Comparison of ENCODE assay signal across 8 cellular contexts in genomic region chr17:65154770-65155589, GRCh38. TPM values are rescaled to one million over a fixed set of nuclear protein-coding genes. Genes with fewer than 3 reads are reported as not detected.
DNase-seq lines count a peak whose midpoint lies in the region; ATAC-seq and TF ChIP-seq lines count a peak whose summit lies in the region.

No MANE protein-coding gene starts in this region.

- H3K27ac ChIP-seq in OCI-LY7 (ENCODE audit: low read depth, low read length, poor library complexity, severe bottlenecking) (peak overlapping the region; percentile 72), gastroesophageal sphincter (no peak overlapping the region)

- no peaks in the 10 kb centered on the region for H3K27me3 ChIP-seq in gastroesophageal sphincter

- no peak; the same call in 1 of the 2 replicates for TF ChIP-seq CTCF in OCI-LY7 (conservative IDR thresholded peaks at IDR 0.05; ENCODE audit: low read length)
- TF ChIP-seq CTCF in gastroesophageal sphincter (IDR thresholded peaks at IDR 0.05), result no peak

- no peaks in the 10 kb centered on the region for H3K9me2 ChIP-seq in OCI-LY7 (ENCODE audit: insufficient read depth, low read length)

- no peaks in the 10 kb centered on the region for H3K9me3 ChIP-seq in OCI-LY7 (ENCODE audit: low read length)
- no peaks in the 10 kb centered on the region for H3K9me3 ChIP-seq in gastroesophageal sphincter

- peak overlapping the region; percentile 36 for H3K27ac Mint-ChIP-seq in activated CD4-positive, alpha-beta T cell treated with anti-CD3 and anti-CD28 coated beads, Interleukin-2, amount 10 ng/mL, durations not matched to agents 24 days and 14 days
- H3K27ac Mint-ChIP-seq in activated naive CD4-positive, alpha-beta T cell treated with anti-CD3 and anti-CD28 coated beads for 36 hours, result no peak overlapping the region

- H2AFZ ChIP-seq in OCI-LY7 (ENCODE audit: low read length), result peak overlapping the region; percentile 51; the same call in 1 of the 2 replicates

- no TSS peak for BruUV-seq in OCI-LY7 (replicated peaks; lab: Mats Ljungman, UMichigan)

- no peaks in the 10 kb centered on the region for H4K20me1 ChIP-seq in OCI-LY7 (ENCODE audit: insufficient read depth, low read length)

- peaks cover 14% of the 10 kb centered on the region for H3K4me1 Mint-ChIP-seq in activated CD4-positive, alpha-beta T cell treated with anti-CD3 and anti-CD28 coated beads, Interleukin-2, amount 10 ng/mL, durations not matched to agents 24 days and 14 days
- peaks cover 6% of the 10 kb centered on the region for H3K4me1 Mint-ChIP-seq in activated naive CD4-positive, alpha-beta T cell treated with anti-CD3 and anti-CD28 coated beads for 36 hours (ENCODE audit: low read depth)

- no peak for TF ChIP-seq EP300 in gastroesophageal sphincter (IDR thresholded peaks at IDR 0.05)

- no peak for DNase-seq in activated CD4-positive, alpha-beta T cell treated with anti-CD3 and anti-CD28 coated beads, Interleukin-2, amount 10 ng/mL, durations not matched to agents 24 days and 14 days
- no peak for DNase-seq in activated CD4-positive, alpha-beta T cell treated with anti-CD3 and anti-CD28 coated beads, Interleukin-2, amount 50 U/mL, for 1 hour
- DNase-seq in OCI-LY7 (ENCODE audit: low spot score) (peak; percentile 84), islet precursor cell (peak; percentile 42), amniotic stem cell (lab: John Stamatoyannopoulos, UW) (no peak)
- DNase-seq in activated naive CD4-positive, alpha-beta T cell treated with anti-CD3 and anti-CD28 coated beads for 36 hours, result no peak

- CTCF ChIA-PET in OCI-LY7 (lab: Charles Lee; ENCODE audit: unreplicated experiment), result interaction anchor here (0.6 to 1.7 kb wide), 5 partner anchors 15 to 232 kb away, joined by 3 to 6 read pairs (median 3); no protein-coding TSS in a partner anchor
- CTCF ChIA-PET in activated naive CD4-positive, alpha-beta T cell treated with anti-CD3 and anti-CD28 coated beads for 36 hours (lab: Charles Lee), result interaction anchor here (0.7 to 1.4 kb wide), 4 partner anchors 10 to 217 kb away, joined by 3 to 4 read pairs (median 3); no protein-coding TSS in a partner anchor

- ATAC-seq in HG02970 (IDR thresholded peaks at IDR 0.05; ENCODE audit: low FRiP score, unreplicated experiment) (peak; percentile 61), gastroesophageal sphincter (no peak)

- peaks cover 2% of the 10 kb centered on the region for H3K36me3 Mint-ChIP-seq in activated CD4-positive, alpha-beta T cell treated with anti-CD3 and anti-CD28 coated beads, Interleukin-2, amount 10 ng/mL, durations not matched to agents 24 days and 14 days (ENCODE audit: low read depth)
- H3K36me3 Mint-ChIP-seq in activated naive CD4-positive, alpha-beta T cell treated with anti-CD3 and anti-CD28 coated beads for 36 hours (ENCODE audit: low read depth), result no peaks in the 10 kb centered on the region

- H3K4me3 Mint-ChIP-seq in activated CD4-positive, alpha-beta T cell treated with anti-CD3 and anti-CD28 coated beads, Interleukin-2, amount 10 ng/mL, durations not matched to agents 24 days and 14 days, result no peak overlapping the region
- H3K4me3 Mint-ChIP-seq in activated naive CD4-positive, alpha-beta T cell treated with anti-CD3 and anti-CD28 coated beads for 36 hours, result no peak overlapping the region

- peaks cover 12% of the 10 kb centered on the region for H3K27me3 Mint-ChIP-seq in activated CD4-positive, alpha-beta T cell treated with anti-CD3 and anti-CD28 coated beads, Interleukin-2, amount 10 ng/mL, durations not matched to agents 24 days and 14 days
- H3K27me3 Mint-ChIP-seq in activated naive CD4-positive, alpha-beta T cell treated with anti-CD3 and anti-CD28 coated beads for 36 hours (ENCODE audit: low read depth), result peaks cover 6% of the 10 kb centered on the region

- no peaks in the 10 kb centered on the region for H3K79me2 ChIP-seq in OCI-LY7 (ENCODE audit: insufficient read depth, low read depth, low read length)

- peak overlapping the region; percentile 39 for H3K4me3 ChIP-seq in OCI-LY7 (ENCODE audit: low read depth, low read length, poor library complexity, severe bottlenecking)
- no peak overlapping the region for H3K4me3 ChIP-seq in gastroesophageal sphincter

- peak overlapping the region; percentile 65 for H3K4me2 ChIP-seq in OCI-LY7 (ENCODE audit: low read length)

- H3K4me1 ChIP-seq in OCI-LY7 (ENCODE audit: insufficient read depth, low read length, poor library complexity, severe bottlenecking) (peaks cover 27% of the 10 kb centered on the region), gastroesophageal sphincter (no peaks in the 10 kb centered on the region)

- no peaks in the 10 kb centered on the region for H3K9me3 Mint-ChIP-seq in activated CD4-positive, alpha-beta T cell treated with anti-CD3 and anti-CD28 coated beads, Interleukin-2, amount 10 ng/mL, durations not matched to agents 24 days and 14 days
- no peaks in the 10 kb centered on the region for H3K9me3 Mint-ChIP-seq in activated naive CD4-positive, alpha-beta T cell treated with anti-CD3 and anti-CD28 coated beads for 36 hours

- TF ChIP-seq POLR2A in gastroesophageal sphincter (IDR thresholded peaks at IDR 0.05), result no peak

- POLR2A ChIA-PET in OCI-LY7 (lab: Charles Lee), result interaction anchor here (0.7 to 1.9 kb wide), 13 partner anchors 10 to 181 kb away, joined by 3 to 15 read pairs (median 4); no protein-coding TSS in a partner anchor

- 78 to 86% methylated on average over 4 of the region's 4 CpGs for WGBS in gastroesophageal sphincter (ENCODE audit: low coverage in 1 of 2), 2 donors

- intact Hi-C loops in activated CD4-positive, alpha-beta T cell treated with anti-CD3 and anti-CD28 coated beads, Interleukin-2, amount 10 ng/mL, durations not matched to agents 24 days and 14 days (cut with micrococcal nuclease), result loop anchor here (1.0 kb wide), 1 partner anchor 26 kb away; no protein-coding TSS in a partner anchor
- intact Hi-C loops in OCI-LY7 (cut with micrococcal nuclease; ENCODE audit: unreplicated experiment), result no loop called here
- intact Hi-C loops in activated naive CD4-positive, alpha-beta T cell treated with anti-CD3 and anti-CD28 coated beads for 36 hours (cut with micrococcal nuclease), result no loop called here

- H3K36me3 ChIP-seq in OCI-LY7 (ENCODE audit: insufficient read depth, low read length), result no peaks in the 10 kb centered on the region
- H3K36me3 ChIP-seq in gastroesophageal sphincter, result peaks cover 0 to 55% of the 10 kb centered on the region in 2 donors

RNA-seq across cellular contexts. Expression of gene RGS9, which starts 17.8 kb away (rescaled TPM):
- 2.2 and 3.1 TPM in 2 replicates for total RNA-seq in activated CD4-positive, alpha-beta T cell treated with anti-CD3 and anti-CD28 coated beads, Interleukin-2, amount 10 ng/mL, durations not matched to agents 24 days and 14 days
- 12.9 and 13.7 TPM in 2 replicates for total RNA-seq in OCI-LY7 (2014; rRNA removed; shearing (Covaris generic))
- total RNA-seq in OCI-LY7 (2022), result 22.2 and 26.4 TPM in 2 replicates
- 10 to 100 TPM; 17.4 to 43.9 (median 40.8) TPM for total RNA-seq in gastroesophageal sphincter
- total RNA-seq in activated naive CD4-positive, alpha-beta T cell treated with anti-CD3 and anti-CD28 coated beads for 36 hours, result 1 to 10 TPM; 1.2 to 1.6 TPM

Comparison
In these comparisons a context has a peak if more than half of its experiments do, and no peak if none do; other contexts are left out.
1. DNase-seq: peak in OCI-LY7 (single experiment) and islet precursor cell (single experiment); none in activated CD4-positive, alpha-beta T cell treated with anti-CD3 and anti-CD28 coated beads, Interleukin-2, amount 10 ng/mL, durations not matched to agents 24 days and 14 days (single experiment), activated CD4-positive, alpha-beta T cell treated with anti-CD3 and anti-CD28 coated beads, Interleukin-2, amount 50 U/mL, for 1 hour (single experiment), amniotic stem cell (single experiment) and activated naive CD4-positive, alpha-beta T cell treated with anti-CD3 and anti-CD28 coated beads for 36 hours (single experiment).